ENCODE assay signal across 11 cellular contexts in the genomic region with DNA sequence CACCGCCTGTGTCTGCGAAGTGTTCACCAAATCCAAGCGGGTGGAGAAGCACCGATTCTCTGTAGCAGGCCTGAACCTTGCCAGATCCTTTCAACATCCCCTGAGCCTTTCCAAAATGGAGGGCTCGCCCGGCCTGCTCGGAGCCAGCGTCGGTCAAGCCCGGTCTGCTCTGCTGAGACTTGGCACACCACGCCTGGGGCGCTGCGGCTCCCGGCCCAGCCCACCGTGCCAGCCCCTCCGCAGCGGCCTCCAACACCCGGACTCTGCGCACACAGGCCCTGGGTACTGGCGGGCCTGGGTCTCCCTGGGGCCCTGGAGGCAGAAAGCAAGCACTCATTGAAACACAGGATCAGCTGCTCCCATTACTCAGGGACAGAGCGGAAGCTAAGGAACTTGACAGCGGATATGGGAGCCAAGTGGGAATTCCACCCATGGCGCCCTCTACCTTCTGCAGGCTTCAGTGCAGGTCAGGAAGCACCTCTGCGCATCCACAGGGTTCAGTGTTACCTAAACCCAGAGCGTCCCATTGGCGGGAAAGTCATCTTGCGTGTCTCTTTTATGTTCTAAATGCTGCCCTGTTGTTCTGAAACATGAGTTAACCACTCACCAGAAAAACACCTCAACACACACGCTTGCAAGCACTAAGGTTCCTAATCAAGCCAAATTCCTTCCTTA.
A peak's percentile ranks its signal among the peaks of the same experiment; 100 is the strongest.
DNase-seq lines count a peak whose midpoint lies in the region; ATAC-seq and TF ChIP-seq lines count a peak whose summit lies in the region.
"Had no signal": no experiment of that assay in that cellular context is flagged by ENCODE, and none has a peak within 500 bp of the region (broad histone marks: within the 10 kb centered on the region; RNA-seq: fewer than 3 reads in every experiment).

No MANE protein-coding gene starts in this region.

- H3K27me3 Mint-ChIP-seq in activated naive CD4-positive, alpha-beta T cell treated with anti-CD3 and anti-CD28 coated beads, Interleukin-2, amount 10 ng/mL, durations not matched to agents 7 days and 5 days = no peaks in the 10 kb centered on the region
- H3K27me3 Mint-ChIP-seq in stimulated activated memory B cell treated with anti-CD40 and anti-IgM and Interleukin-4, amounts not matched to agents 10 μg/mL and 1 μg/mL and 100 μg/mL, for 72 hours = no peaks in the 10 kb centered on the region
- H3K27me3 Mint-ChIP-seq: activated CD4-positive, alpha-beta T cell treated with anti-CD3 and anti-CD28 coated beads, Interleukin-2, amount 10 ng/mL, durations not matched to agents 24 days and 14 days had no signal

- H3K9me3 ChIP-seq in left ventricle myocardium inferior (replicated peaks) (peaks cover 6% of the 10 kb centered on the region), PC-9 (ENCODE audit: insufficient read depth, low read depth) (no peaks in the 10 kb centered on the region; the same call in 1 of the 2 replicates), upper lobe of left lung (no peaks in the 10 kb centered on the region)

- no peaks in the 10 kb centered on the region for H3K4me1 Mint-ChIP-seq in activated naive CD4-positive, alpha-beta T cell treated with anti-CD3 and anti-CD28 coated beads, Interleukin-2, amount 10 ng/mL, durations not matched to agents 7 days and 5 days
- H3K4me1 Mint-ChIP-seq in stimulated activated memory B cell treated with anti-CD40 and anti-IgM and Interleukin-4, amounts not matched to agents 10 μg/mL and 1 μg/mL and 100 μg/mL, for 72 hours = peaks cover 10% of the 10 kb centered on the region
- H3K4me1 Mint-ChIP-seq: activated CD4-positive, alpha-beta T cell treated with anti-CD3 and anti-CD28 coated beads, Interleukin-2, amount 10 ng/mL, durations not matched to agents 24 days and 14 days had no signal

- H3F3A ChIP-seq in PC-9 (ENCODE audit: insufficient read depth, low read depth) = peaks cover 17% of the 10 kb centered on the region

- H3K27me3 ChIP-seq in left ventricle myocardium inferior (ENCODE audit: low read depth) = no peaks in the 10 kb centered on the region
- H3K27me3 ChIP-seq in PC-9 (ENCODE audit: insufficient read depth, low read depth) = no peaks in the 10 kb centered on the region
- H3K27me3 ChIP-seq in upper lobe of left lung = no peaks in the 10 kb centered on the region

- H3K79me2 ChIP-seq in PC-9 (ENCODE audit: low read depth) = no peaks in the 10 kb centered on the region; the same call in 1 of the 2 replicates

- H2AFZ ChIP-seq in PC-9 = no peak overlapping the region

- H3K4me3 ChIP-seq in left ventricle myocardium inferior (no peak overlapping the region), PC-9 (no peak overlapping the region), upper lobe of left lung (no peak overlapping the region)

- H3K9me3 Mint-ChIP-seq in activated naive CD4-positive, alpha-beta T cell treated with anti-CD3 and anti-CD28 coated beads, Interleukin-2, amount 10 ng/mL, durations not matched to agents 7 days and 5 days = no peaks in the 10 kb centered on the region
- H3K9me3 Mint-ChIP-seq in stimulated activated memory B cell treated with anti-CD40 and anti-IgM and Interleukin-4, amounts not matched to agents 10 μg/mL and 1 μg/mL and 100 μg/mL, for 72 hours = no peaks in the 10 kb centered on the region
- H3K9me3 Mint-ChIP-seq: activated CD4-positive, alpha-beta T cell treated with anti-CD3 and anti-CD28 coated beads, Interleukin-2, amount 10 ng/mL, durations not matched to agents 24 days and 14 days had no signal

- H3K4me2 ChIP-seq in PC-9 = no peak overlapping the region

- DNase-seq in left ventricle myocardium inferior = no peak
- DNase-seq in left cardiac atrium = no peak
- DNase-seq in PC-9 = no peak
- DNase-seq in iPS DF 4.7 (ENCODE audit: extremely low read depth, low spot score) = peak; percentile 85
- DNase-seq in upper lobe of left lung = peak; percentile 33 to 77
- DNase-seq in NCI-H2227 (lab: John Stamatoyannopoulos, UW; ENCODE audit: unreplicated experiment) = no peak
- no peak for DNase-seq in activated naive CD4-positive, alpha-beta T cell treated with anti-CD3 and anti-CD28 coated beads, Interleukin-2, amount 10 ng/mL, durations not matched to agents 7 days and 5 days
- DNase-seq: activated CD4-positive, alpha-beta T cell treated with anti-CD3 and anti-CD28 coated beads, Interleukin-2, amount 10 ng/mL, durations not matched to agents 24 days and 14 days; caudate nucleus; NCI-H774 had no signal

- no peak for TF ChIP-seq EP300 in upper lobe of left lung (IDR thresholded peaks at IDR 0.05)

- H3K36me3 ChIP-seq in left ventricle myocardium inferior (no peaks in the 10 kb centered on the region), PC-9 (ENCODE audit: low read depth) (no peaks in the 10 kb centered on the region), upper lobe of left lung (no peaks in the 10 kb centered on the region)

- no peak overlapping the region for H3K27ac ChIP-seq in left ventricle myocardium inferior (replicated peaks)
- no peak overlapping the region for H3K27ac ChIP-seq in PC-9
- no peak overlapping the region for H3K27ac ChIP-seq in upper lobe of left lung

- CTCF ChIA-PET in PC-9 (lab: Charles Lee) = no interaction called here
- CTCF ChIA-PET in activated naive CD4-positive, alpha-beta T cell treated with anti-CD3 and anti-CD28 coated beads, Interleukin-2, amount 10 ng/mL, durations not matched to agents 7 days and 5 days (lab: Charles Lee) = interaction anchor here (0.9 kb wide), 1 partner anchor 164 kb away, joined by 4 read pairs; no protein-coding TSS in a partner anchor

- H3K9me2 ChIP-seq in PC-9 (ENCODE audit: insufficient read depth) = no peaks in the 10 kb centered on the region; the same call in 1 of the 2 replicates

- no peak overlapping the region for H3K27ac Mint-ChIP-seq in activated naive CD4-positive, alpha-beta T cell treated with anti-CD3 and anti-CD28 coated beads, Interleukin-2, amount 10 ng/mL, durations not matched to agents 7 days and 5 days
- no peak overlapping the region for H3K27ac Mint-ChIP-seq in stimulated activated memory B cell treated with anti-CD40 and anti-IgM and Interleukin-4, amounts not matched to agents 10 μg/mL and 1 μg/mL and 100 μg/mL, for 72 hours
- H3K27ac Mint-ChIP-seq: activated CD4-positive, alpha-beta T cell treated with anti-CD3 and anti-CD28 coated beads, Interleukin-2, amount 10 ng/mL, durations not matched to agents 24 days and 14 days had no signal

- no TSS peak for BruUV-seq in PC-9 (replicated peaks; lab: Mats Ljungman, UMichigan)

- H3K36me3 Mint-ChIP-seq in activated naive CD4-positive, alpha-beta T cell treated with anti-CD3 and anti-CD28 coated beads, Interleukin-2, amount 10 ng/mL, durations not matched to agents 7 days and 5 days = no peaks in the 10 kb centered on the region
- peaks cover 9% of the 10 kb centered on the region for H3K36me3 Mint-ChIP-seq in stimulated activated memory B cell treated with anti-CD40 and anti-IgM and Interleukin-4, amounts not matched to agents 10 μg/mL and 1 μg/mL and 100 μg/mL, for 72 hours

- H4K20me1 ChIP-seq in PC-9 (ENCODE audit: insufficient read depth) = no peaks in the 10 kb centered on the region

- intact Hi-C loops in left ventricle myocardium inferior (cut with micrococcal nuclease) = no loop called here
- intact Hi-C loops in left cardiac atrium (cut with DNase I) = no loop called here
- intact Hi-C loops in PC-9 (cut with micrococcal nuclease; ENCODE audit: unreplicated experiment) = loop anchor here (10.0 kb wide), 1 partner anchor 96 kb away; no protein-coding TSS in a partner anchor

- no peak for TF ChIP-seq POLR2A in upper lobe of left lung (IDR thresholded peaks at IDR 0.05)

- H3K4me1 ChIP-seq in left ventricle myocardium inferior (peaks cover 33% of the 10 kb centered on the region), PC-9 (replicated peaks; ENCODE audit: insufficient read depth) (peaks cover 36% of the 10 kb centered on the region), upper lobe of left lung (no peaks in the 10 kb centered on the region)

- ATAC-seq in left cardiac atrium = no peak
- peak in 1 of 2 donors; percentile 3 for ATAC-seq in upper lobe of left lung (ENCODE audit: low FRiP score in 2 of 2)
- no peak for ATAC-seq in stimulated activated memory B cell treated with anti-CD40 and anti-IgM and Interleukin-4, amounts not matched to agents 10 μg/mL and 1 μg/mL and 100 μg/mL, for 72 hours

- H3K4me3 Mint-ChIP-seq in activated naive CD4-positive, alpha-beta T cell treated with anti-CD3 and anti-CD28 coated beads, Interleukin-2, amount 10 ng/mL, durations not matched to agents 7 days and 5 days = no peak overlapping the region
- no peak overlapping the region for H3K4me3 Mint-ChIP-seq in stimulated activated memory B cell treated with anti-CD40 and anti-IgM and Interleukin-4, amounts not matched to agents 10 μg/mL and 1 μg/mL and 100 μg/mL, for 72 hours
- H3K4me3 Mint-ChIP-seq: activated CD4-positive, alpha-beta T cell treated with anti-CD3 and anti-CD28 coated beads, Interleukin-2, amount 10 ng/mL, durations not matched to agents 24 days and 14 days had no signal

- 90 to 95% methylated on average over 18 to 28 of the region's 28 CpGs for WGBS in upper lobe of left lung, 2 donors

- peak; percentile 22 for TF ChIP-seq CTCF in left ventricle myocardium inferior (IDR thresholded peaks at IDR 0.05; ENCODE audit: borderline replicate concordance)
- TF ChIP-seq CTCF in PC-9 (conservative IDR thresholded peaks at IDR 0.05) = peak; percentile 36
- TF ChIP-seq CTCF in upper lobe of left lung (IDR thresholded peaks at IDR 0.05) = peak in 4 of 6 experiments; percentile 16 to 45 (median 31)

- POLR2A ChIA-PET in PC-9 (lab: Charles Lee; ENCODE audit: unreplicated experiment) = no interaction called here

Comparison
In these comparisons a context has a peak if more than half of its experiments do, and no peak if none do; other contexts are left out.
1. DNase-seq: peak in iPS DF 4.7 (single experiment) and upper lobe of left lung (2 of 2); none in left ventricle myocardium inferior (single experiment), left cardiac atrium (single experiment), PC-9 (0 of 2), NCI-H2227 (single experiment) and activated naive CD4-positive, alpha-beta T cell treated with anti-CD3 and anti-CD28 coated beads, Interleukin-2, amount 10 ng/mL, durations not matched to agents 7 days and 5 days (single experiment).
2. Peak in every context shown above with its lines, with median percentiles within 50 percentile points of each other: CTCF ChIP-seq.